Comparison of ENCODE assay signal across 11 cellular contexts in genomic region chr21:34813266-34813886, GRCh38.
A peak's percentile ranks its signal among the peaks of the same experiment; 100 is the strongest.
DNase-seq lines count a peak whose midpoint lies in the region; ATAC-seq, FAIRE-seq and TF ChIP-seq lines count a peak whose summit lies in the region.
"Had no signal": no experiment of that assay in that cellular context is flagged by ENCODE, and none has a peak within 500 bp of the region (broad histone marks: within the 10 kb centered on the region; RNA-seq: fewer than 3 reads in every experiment).

No MANE protein-coding gene starts in this region.

- ATAC-seq in HG03139 (IDR thresholded peaks at IDR 0.05; ENCODE audit: unreplicated experiment), result no peak
- no peak for ATAC-seq in activated CD8-positive, alpha-beta memory T cell treated with anti-CD3 and anti-CD28 coated beads, Interleukin-2, amount 10 ng/mL, durations not matched to agents 7 days and 5 days

- dilution Hi-C loops in endothelial cell of umbilical vein (cut with MboI; ENCODE audit: extremely low pct_ligation_motif_present, low sequenced_read_pairs), result no loop called here

- CTCF ChIA-PET in endothelial cell of umbilical vein (lab: Charles Lee), result interaction anchor here (0.5 to 1.6 kb wide), 4 partner anchors 15 to 72 kb away, joined by 3 to 4 read pairs (median 3); no protein-coding TSS in a partner anchor
- CTCF ChIA-PET in activated CD8-positive, alpha-beta memory T cell treated with anti-CD3 and anti-CD28 coated beads, Interleukin-2, amount 10 ng/mL, durations not matched to agents 7 days and 5 days (lab: Charles Lee), result no interaction called here

- TF ChIP-seq POLR2A in endothelial cell of umbilical vein (IDR thresholded peaks at IDR 0.05; ENCODE audit: low read depth, low read length), result no peak

- H3K4me2 ChIP-seq in endothelial cell of umbilical vein (ENCODE audit: insufficient read depth, low read length) (no peak overlapping the region), skeletal muscle satellite cell (ENCODE audit: low read length) (peak overlapping the region; percentile 11)

- intact Hi-C loops in endothelial cell of umbilical vein (cut with micrococcal nuclease), result no loop called here

- peaks cover 23% of the 10 kb centered on the region for H3K36me3 Mint-ChIP-seq in activated CD8-positive, alpha-beta memory T cell treated with anti-CD3 and anti-CD28 coated beads, Interleukin-2, amount 10 ng/mL, durations not matched to agents 7 days and 5 days

- H3K9me1 ChIP-seq in endothelial cell of umbilical vein (replicated peaks; ENCODE audit: control insufficient read depth, extremely low read depth, insufficient read depth, low read length), result no peaks in the 10 kb centered on the region

- H3K27me3 ChIP-seq in endothelial cell of umbilical vein (ENCODE audit: control insufficient read depth in 2 of 2, insufficient read depth in 2 of 2, low read length in 2 of 2) (no peaks in the 10 kb centered on the region), skeletal muscle satellite cell (ENCODE audit: control insufficient read depth, insufficient read depth, low read length) (no peaks in the 10 kb centered on the region)
- H3K27me3 ChIP-seq: adrenal gland had no signal

- POLR2A ChIA-PET in endothelial cell of umbilical vein (lab: Charles Lee), result no interaction called here

- BruUV-seq in endothelial cell of umbilical vein (replicated peaks; lab: Mats Ljungman, UMichigan), result no TSS peak

- H3K27ac ChIP-seq in endothelial cell of umbilical vein (ENCODE audit: insufficient read depth, low read depth, low read length), result no peak overlapping the region
- H3K27ac ChIP-seq: adrenal gland had no signal

- H3K4me3 Mint-ChIP-seq in activated CD8-positive, alpha-beta memory T cell treated with anti-CD3 and anti-CD28 coated beads, Interleukin-2, amount 10 ng/mL, durations not matched to agents 7 days and 5 days, result no peak overlapping the region

- H2AFZ ChIP-seq in endothelial cell of umbilical vein (ENCODE audit: low read depth, low read length), result no peak overlapping the region

- DNase-seq in EL, result peak; percentile 82
- DNase-seq in RCC 7860 (ENCODE audit: low spot score), result peak; percentile 17
- DNase-seq in endothelial cell of umbilical vein (ENCODE audit: low read depth, low spot score), result no peak
- no peak for DNase-seq in ecto neural progenitor cell (ENCODE audit: low spot score)
- no peak for DNase-seq in activated CD8-positive, alpha-beta memory T cell treated with anti-CD3 and anti-CD28 coated beads, Interleukin-2, amount 10 ng/mL, durations not matched to agents 7 days and 5 days
- DNase-seq in 8988T, result no peak
- DNase-seq: adrenal gland, NCI-H1092, small intestine had no signal

- peaks cover 7% of the 10 kb centered on the region for H3K79me2 ChIP-seq in endothelial cell of umbilical vein (ENCODE audit: control insufficient read depth, insufficient read depth, low read length)

- H3K9ac ChIP-seq in endothelial cell of umbilical vein (replicated peaks; ENCODE audit: extremely low read depth, insufficient read depth, low read length) (no peak overlapping the region), skeletal muscle satellite cell (ENCODE audit: low read depth, low read length) (peak overlapping the region; percentile 28)

- H3K27ac Mint-ChIP-seq in activated CD8-positive, alpha-beta memory T cell treated with anti-CD3 and anti-CD28 coated beads, Interleukin-2, amount 10 ng/mL, durations not matched to agents 7 days and 5 days, result no peak overlapping the region

- FAIRE-seq in RCC 7860 (lab: Jason Lieb, UNC) (no peak), endothelial cell of umbilical vein (lab: Jason Lieb, UNC) (peak; percentile 18)
- FAIRE-seq: small intestine had no signal

- no peaks in the 10 kb centered on the region for H3K9me3 ChIP-seq in endothelial cell of umbilical vein (replicated peaks; ENCODE audit: control insufficient read depth, insufficient read depth, low read length)
- H3K9me3 ChIP-seq in skeletal muscle satellite cell (replicated peaks; ENCODE audit: low read length), result no peaks in the 10 kb centered on the region
- H3K9me3 ChIP-seq: adrenal gland had no signal

- peaks cover 39% of the 10 kb centered on the region for H3K4me1 Mint-ChIP-seq in activated CD8-positive, alpha-beta memory T cell treated with anti-CD3 and anti-CD28 coated beads, Interleukin-2, amount 10 ng/mL, durations not matched to agents 7 days and 5 days

- no peaks in the 10 kb centered on the region for H4K20me1 ChIP-seq in endothelial cell of umbilical vein (replicated peaks; ENCODE audit: control insufficient read depth, extremely low read depth, insufficient read depth, low read length)

- no peak overlapping the region for H3K4me3 ChIP-seq in endothelial cell of umbilical vein (replicated peaks in 1 of 3; ENCODE audit: insufficient read depth in 1 of 3, low read depth in 1 of 3, low read length in 3 of 3)
- H3K4me3 ChIP-seq in skeletal muscle satellite cell (ENCODE audit: low read length), result no peak overlapping the region
- H3K4me3 ChIP-seq: adrenal gland had no signal

- peaks cover 21% of the 10 kb centered on the region for H3K4me1 ChIP-seq in endothelial cell of umbilical vein (ENCODE audit: control insufficient read depth, extremely low read depth, insufficient read depth, low read length)
- H3K4me1 ChIP-seq in skeletal muscle satellite cell (ENCODE audit: control insufficient read depth, insufficient read depth, low read length), result peaks cover 69% of the 10 kb centered on the region

- H3K9me3 Mint-ChIP-seq in activated CD8-positive, alpha-beta memory T cell treated with anti-CD3 and anti-CD28 coated beads, Interleukin-2, amount 10 ng/mL, durations not matched to agents 7 days and 5 days (ENCODE audit: low read depth), result no peaks in the 10 kb centered on the region

- TF ChIP-seq CTCF in endothelial cell of umbilical vein (IDR thresholded peaks at IDR 0.05; ENCODE audit: extremely low read depth in 1 of 2, insufficient read depth in 1 of 2, low read depth in 1 of 2, low read length in 2 of 2), result no peak

- H3K36me3 ChIP-seq in endothelial cell of umbilical vein (ENCODE audit: control insufficient read depth in 2 of 2, extremely low read depth in 1 of 2, insufficient read depth in 2 of 2, low read length in 2 of 2), result no peaks in the 10 kb centered on the region
- H3K36me3 ChIP-seq in skeletal muscle satellite cell (ENCODE audit: insufficient read depth, low read length), result peaks cover 62% of the 10 kb centered on the region
- H3K36me3 ChIP-seq: adrenal gland had no signal

- H3K27me3 Mint-ChIP-seq in activated CD8-positive, alpha-beta memory T cell treated with anti-CD3 and anti-CD28 coated beads, Interleukin-2, amount 10 ng/mL, durations not matched to agents 7 days and 5 days, result no peaks in the 10 kb centered on the region

TF ChIP-seq in endothelial cell of umbilical vein, 7 proteins besides CTCF, POLR2A, EP300 and RAD21:
- TF ChIP-seq JUN (IDR thresholded peaks at IDR 0.05; ENCODE audit: borderline replicate concordance, insufficient read depth, insufficient read length, low read depth) (no peak), POLR2AphosphoS5 (IDR thresholded peaks at IDR 0.05; ENCODE audit: insufficient read depth, low read depth, low read length) (no peak), EZH2 (IDR thresholded peaks at IDR 0.05; ENCODE audit: borderline replicate concordance, low read depth, low read length, severe bottlenecking) (no peak), MAX (IDR thresholded peaks at IDR 0.05; ENCODE audit: insufficient read depth, insufficient read length) (no peak), GATA2 (IDR thresholded peaks at IDR 0.05; ENCODE audit: insufficient read depth, insufficient read length, low read depth, low read length) (no peak), MYC (IDR thresholded peaks at IDR 0.05; ENCODE audit: low read depth, low read length) (no peak), FOS (IDR thresholded peaks at IDR 0.05; ENCODE audit: borderline replicate concordance, insufficient read depth, low read length) (no peak)
TF ChIP-seq in endothelial cell of umbilical vein: peak in this region for 0.

Comparison
In these comparisons a context has a peak if more than half of its experiments do, and no peak if none do; other contexts are left out.
1. DNase-seq: peak in EL (single experiment) and RCC 7860 (single experiment); none in endothelial cell of umbilical vein (single experiment), ecto neural progenitor cell (single experiment), activated CD8-positive, alpha-beta memory T cell treated with anti-CD3 and anti-CD28 coated beads, Interleukin-2, amount 10 ng/mL, durations not matched to agents 7 days and 5 days (single experiment) and 8988T (single experiment).